ENCODE assay signal across 17 cellular contexts in the genomic region with DNA sequence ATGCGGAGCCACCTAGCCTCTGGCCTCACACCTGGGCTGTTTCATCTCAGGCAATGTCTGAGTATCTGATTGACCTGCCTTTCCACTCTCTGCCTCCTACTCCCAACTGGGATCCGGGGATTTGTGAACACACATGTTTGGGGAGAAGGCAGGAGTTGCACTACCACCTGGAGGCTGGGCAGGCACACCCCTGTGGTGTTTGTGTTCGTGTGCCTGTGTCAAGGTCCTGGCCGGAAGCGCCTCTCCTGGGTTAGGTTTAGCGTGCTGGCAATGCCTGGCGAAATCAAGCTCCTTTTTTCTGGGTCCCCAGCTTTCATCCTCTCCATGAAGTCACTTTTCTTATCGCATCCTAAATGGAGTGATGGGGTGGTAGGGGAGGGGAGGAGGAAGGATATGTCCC.
DNase-seq lines count a peak whose midpoint lies in the region; ATAC-seq, FAIRE-seq and TF ChIP-seq lines count a peak whose summit lies in the region.
"Had no signal": no experiment of that assay in that cellular context is flagged by ENCODE, and none has a peak within 500 bp of the region (broad histone marks: within the 10 kb centered on the region; RNA-seq: fewer than 3 reads in every experiment).

No MANE protein-coding gene starts in this region.

- peak; percentile 3 for DNase-seq in GM23338 (ENCODE audit: low spot score)
- DNase-seq in NCI-H146 treated with DMSO at 0.1 percent for 48 hours (lab: John Stamatoyannopoulos, UW; ENCODE audit: unreplicated experiment) = peak; percentile 32
- DNase-seq in neuronal stem cell (ENCODE audit: low spot score) = no peak
- DNase-seq in mesenteric fat pad (ENCODE audit: low spot score) = no peak
- no peak for DNase-seq in activated naive CD4-positive, alpha-beta T cell treated with anti-CD3 and anti-CD28 coated beads, Interleukin-2, amount 10 ng/mL, durations not matched to agents 7 days and 5 days
- no peak for DNase-seq in NCI-H1694 treated with DMSO at 0.1 percent for 48 hours (lab: John Stamatoyannopoulos, UW)
- no peak for DNase-seq in frontal cortex (ENCODE audit: low spot score in 2 of 2)
- DNase-seq: ACHN; Calu3; CD4-positive, CD25-positive, alpha-beta regulatory T cell; DND-41; GDM1; H9 had no signal

- no peak overlapping the region for H3K4ac ChIP-seq in neuronal stem cell (ENCODE audit: low read length)

- no peak; the same call in 2 of the 3 replicates for ATAC-seq in GM23338
- peak; percentile 37 for ATAC-seq in esophagus mucosa

- no peaks in the 10 kb centered on the region; the same call in 2 of the 3 replicates for H3K9me3 Mint-ChIP-seq in GM23338
- peaks cover 5% of the 10 kb centered on the region for H3K9me3 Mint-ChIP-seq in activated naive CD4-positive, alpha-beta T cell treated with anti-CD3 and anti-CD28 coated beads, Interleukin-2, amount 10 ng/mL, durations not matched to agents 7 days and 5 days
- H3K9me3 Mint-ChIP-seq: H9 had no signal

- no peak overlapping the region for H2AK5ac ChIP-seq in neuronal stem cell (ENCODE audit: low read depth, low read length)

- no peak overlapping the region for H2BK5ac ChIP-seq in neuronal stem cell (ENCODE audit: low read length)

- no peak overlapping the region for H2BK120ac ChIP-seq in neuronal stem cell (ENCODE audit: low read depth, low read length)

- H2AFZ ChIP-seq in GM23338 (no peak overlapping the region; the same call in 1 of the 2 replicates), neuronal stem cell (ENCODE audit: low read length) (no peak overlapping the region)

- H3K27me3 ChIP-seq in GM23338 (ENCODE audit: insufficient read depth) (no peaks in the 10 kb centered on the region), neuronal stem cell (ENCODE audit: control insufficient read depth in 3 of 3, insufficient read depth in 3 of 3, low read depth in 1 of 3, low read length in 3 of 3) (no peaks in the 10 kb centered on the region)
- H3K27me3 ChIP-seq: BLaER1 treated with 17β-estradiol and CSF1 and Interleukin-3, amounts not matched to agents 10 nM and 100 nM had no signal

- no peak overlapping the region for H2BK12ac ChIP-seq in neuronal stem cell (ENCODE audit: low read length)

- H3K27ac Mint-ChIP-seq in GM23338 = no peak overlapping the region
- H3K27ac Mint-ChIP-seq in activated naive CD4-positive, alpha-beta T cell treated with anti-CD3 and anti-CD28 coated beads, Interleukin-2, amount 10 ng/mL, durations not matched to agents 7 days and 5 days = no peak overlapping the region
- H3K27ac Mint-ChIP-seq: CD4-positive, CD25-positive, alpha-beta regulatory T cell had no signal

- no peak overlapping the region for H4K8ac ChIP-seq in neuronal stem cell (ENCODE audit: low read depth, low read length)

- H3K18ac ChIP-seq in neuronal stem cell (ENCODE audit: low read length) = peak overlapping the region; percentile 8

- H3K79me1 ChIP-seq in neuronal stem cell (ENCODE audit: low read depth, low read length) = no peaks in the 10 kb centered on the region

- H3K4me2 ChIP-seq in GM23338 (no peak overlapping the region), neuronal stem cell (ENCODE audit: insufficient read depth, low read length, poor library complexity, severe bottlenecking) (no peak overlapping the region)
- H3K4me2 ChIP-seq: BLaER1 treated with 17β-estradiol and CSF1 and Interleukin-3, amounts not matched to agents 10 nM and 100 nM had no signal

- CTCF ChIA-PET in activated naive CD4-positive, alpha-beta T cell treated with anti-CD3 and anti-CD28 coated beads, Interleukin-2, amount 10 ng/mL, durations not matched to agents 7 days and 5 days (lab: Charles Lee) = no interaction called here

- TF ChIP-seq CTCF in GM23338 (conservative IDR thresholded peaks at IDR 0.05; ENCODE audit: low read depth in 2 of 2) = no peak

- no peaks in the 10 kb centered on the region for H3K79me2 ChIP-seq in GM23338 (replicated peaks; ENCODE audit: insufficient read depth)

- no CpG with 5 or more reads among the region's 8 CpGs for WGBS in neuronal stem cell (ENCODE audit: extremely low coverage in 2 of 2, insufficient read length in 2 of 2, insufficient replicate concordance in 1 of 2), 2 donors

- H3K14ac ChIP-seq in neuronal stem cell (ENCODE audit: low read length) = no peak overlapping the region

- H3K4me3 ChIP-seq in GM23338 (no peak overlapping the region), neuronal stem cell (ENCODE audit: low read length in 2 of 2) (no peak overlapping the region)
- H3K4me3 ChIP-seq: BLaER1 treated with 17β-estradiol and CSF1 and Interleukin-3, amounts not matched to agents 10 nM and 100 nM had no signal

- H3K4me1 ChIP-seq in GM23338 (ENCODE audit: insufficient read depth) (no peaks in the 10 kb centered on the region; the same call in 1 of the 2 replicates), neuronal stem cell (ENCODE audit: control insufficient read depth in 2 of 2, insufficient read depth in 1 of 2, low read depth in 1 of 2, low read length in 2 of 2) (no peaks in the 10 kb centered on the region)

- H3K27ac ChIP-seq in GM23338 (ENCODE audit: low read depth) (no peak overlapping the region), neuronal stem cell (replicated peaks; ENCODE audit: low read length) (no peak overlapping the region)
- H3K27ac ChIP-seq: BLaER1 treated with 17β-estradiol and CSF1 and Interleukin-3, amounts not matched to agents 10 nM and 100 nM had no signal

- peaks cover 3% of the 10 kb centered on the region; the same call in 1 of the 2 replicates for H3K9me2 ChIP-seq in GM23338 (ENCODE audit: insufficient read depth)

- H3K4me1 Mint-ChIP-seq in GM23338 = peaks cover 2% of the 10 kb centered on the region; the same call in 1 of the 3 replicates
- no peaks in the 10 kb centered on the region for H3K4me1 Mint-ChIP-seq in activated naive CD4-positive, alpha-beta T cell treated with anti-CD3 and anti-CD28 coated beads, Interleukin-2, amount 10 ng/mL, durations not matched to agents 7 days and 5 days
- H3K4me1 Mint-ChIP-seq: CD4-positive, CD25-positive, alpha-beta regulatory T cell had no signal

- no peak for FAIRE-seq in frontal cortex (lab: Jason Lieb, UNC)
- FAIRE-seq: GM12892, GM19239 had no signal

- no peaks in the 10 kb centered on the region for H4K20me1 ChIP-seq in GM23338 (replicated peaks; ENCODE audit: insufficient read depth)
- H4K20me1 ChIP-seq: BLaER1 treated with 17β-estradiol and CSF1 and Interleukin-3, amounts not matched to agents 10 nM and 100 nM had no signal

- H3K36me3 Mint-ChIP-seq in GM23338 (ENCODE audit: low read depth) = no peaks in the 10 kb centered on the region
- H3K36me3 Mint-ChIP-seq in activated naive CD4-positive, alpha-beta T cell treated with anti-CD3 and anti-CD28 coated beads, Interleukin-2, amount 10 ng/mL, durations not matched to agents 7 days and 5 days = no peaks in the 10 kb centered on the region
- H3K36me3 Mint-ChIP-seq: CD4-positive, CD25-positive, alpha-beta regulatory T cell had no signal

- peaks cover 1% of the 10 kb centered on the region for H3K27me3 Mint-ChIP-seq in GM23338 (ENCODE audit: insufficient read depth, low read depth, poor library complexity)
- no peaks in the 10 kb centered on the region for H3K27me3 Mint-ChIP-seq in activated naive CD4-positive, alpha-beta T cell treated with anti-CD3 and anti-CD28 coated beads, Interleukin-2, amount 10 ng/mL, durations not matched to agents 7 days and 5 days
- H3K27me3 Mint-ChIP-seq: CD4-positive, CD25-positive, alpha-beta regulatory T cell had no signal

- no peak overlapping the region for H2BK15ac ChIP-seq in neuronal stem cell (ENCODE audit: low read length)

- H3K23ac ChIP-seq in neuronal stem cell (ENCODE audit: low read depth, low read length, poor library complexity) = no peak overlapping the region

- no peaks in the 10 kb centered on the region for H3K36me3 ChIP-seq in GM23338 (ENCODE audit: insufficient read depth)
- no peaks in the 10 kb centered on the region for H3K36me3 ChIP-seq in neuronal stem cell (replicated peaks in 1 of 2; ENCODE audit: control insufficient read depth in 2 of 2, insufficient read depth in 2 of 2, low read length in 2 of 2)
- H3K36me3 ChIP-seq: BLaER1 treated with 17β-estradiol and CSF1 and Interleukin-3, amounts not matched to agents 10 nM and 100 nM had no signal

- H3F3A ChIP-seq in GM23338 (replicated peaks; ENCODE audit: low read depth) = no peaks in the 10 kb centered on the region

- no peak overlapping the region for H3K4me3 Mint-ChIP-seq in GM23338
- no peak overlapping the region for H3K4me3 Mint-ChIP-seq in activated naive CD4-positive, alpha-beta T cell treated with anti-CD3 and anti-CD28 coated beads, Interleukin-2, amount 10 ng/mL, durations not matched to agents 7 days and 5 days
- H3K4me3 Mint-ChIP-seq: CD4-positive, CD25-positive, alpha-beta regulatory T cell; H9 had no signal

- no peak overlapping the region for H3K9ac ChIP-seq in neuronal stem cell (ENCODE audit: low read depth, low read length, poor library complexity)
- H3K9ac ChIP-seq: BLaER1 treated with 17β-estradiol and CSF1 and Interleukin-3, amounts not matched to agents 10 nM and 100 nM had no signal

- H3K9me3 ChIP-seq in neuronal stem cell (replicated peaks in 1 of 2; ENCODE audit: control insufficient read depth in 2 of 2, insufficient read depth in 1 of 2, low read depth in 1 of 2, low read length in 2 of 2) = no peaks in the 10 kb centered on the region
- H3K9me3 ChIP-seq: BLaER1 treated with 17β-estradiol and CSF1 and Interleukin-3, amounts not matched to agents 10 nM and 100 nM had no signal

- no peak overlapping the region for H4K91ac ChIP-seq in neuronal stem cell (ENCODE audit: low read depth, low read length, poor library complexity)

TF ChIP-seq in GM23338, 12 proteins besides CTCF, POLR2A, EP300 and RAD21 (continues in another document):
- no peak for TF ChIP-seq EZH2 (IDR thresholded peaks at IDR 0.05; ENCODE audit: low read depth, unreplicated experiment)

Comparison
In these comparisons a context has a peak if more than half of its experiments do, and no peak if none do; other contexts are left out.
1. DNase-seq: peak in GM23338 (single experiment) and NCI-H146 treated with DMSO at 0.1 percent for 48 hours (single experiment); none in neuronal stem cell (single experiment), mesenteric fat pad (single experiment), activated naive CD4-positive, alpha-beta T cell treated with anti-CD3 and anti-CD28 coated beads, Interleukin-2, amount 10 ng/mL, durations not matched to agents 7 days and 5 days (single experiment), NCI-H1694 treated with DMSO at 0.1 percent for 48 hours (single experiment) and frontal cortex (0 of 2).